ENCODE assay signal across 1 cellular context in genomic region chr2:210963386-210963785, GRCh38.
TF ChIP-seq lines count a peak whose summit lies in the region.

No MANE protein-coding gene starts in this region.

TF ChIP-seq in HepG2, 621 proteins besides CTCF, POLR2A, EP300 and RAD21 (continued from another document and continues in another):
- no peak for TF ChIP-seq CEBPZ (IDR thresholded peaks at IDR 0.05; ENCODE audit: low read length)
- TF ChIP-seq KMT2B (CRISPR knock-in tag; IDR thresholded peaks at IDR 0.05): no peak
- TF ChIP-seq THAP7 (CRISPR knock-in tag; IDR thresholded peaks at IDR 0.05): no peak
- TF ChIP-seq ZNF326 (CRISPR knock-in tag; IDR thresholded peaks at IDR 0.05; ENCODE audit: borderline replicate concordance): no peak
- no peak for TF ChIP-seq AHR (CRISPR knock-in tag; IDR thresholded peaks at IDR 0.05)
- no peak for TF ChIP-seq THAP8 (CRISPR knock-in tag; IDR thresholded peaks at IDR 0.05; ENCODE audit: borderline replicate concordance)
- TF ChIP-seq ARNT2 (CRISPR knock-in tag; IDR thresholded peaks at IDR 0.05; ENCODE audit: low read depth): no peak
- no peak for TF ChIP-seq ZNF883 (CRISPR knock-in tag; IDR thresholded peaks at IDR 0.05; ENCODE audit: not compliant biosample characterization)
- peak; percentile 95 for TF ChIP-seq CBFB (CRISPR knock-in tag; IDR thresholded peaks at IDR 0.05)
- no peak for TF ChIP-seq PRPF4 (IDR thresholded peaks at IDR 0.05; ENCODE audit: low read depth, low read length, poor library complexity, severe bottlenecking)
- TF ChIP-seq EZH2 (conservative IDR thresholded peaks at IDR 0.05; ENCODE audit: low read depth, low read length): no peak
- no peak for TF ChIP-seq REST (IDR thresholded peaks at IDR 0.05; ENCODE audit: borderline replicate concordance in 1 of 2, low read depth in 1 of 2, low read length in 2 of 2)
- TF ChIP-seq ZNF318 (CRISPR knock-in tag; IDR thresholded peaks at IDR 0.05): no peak
- TF ChIP-seq CHCHD3 (CRISPR knock-in tag; IDR thresholded peaks at IDR 0.05): no peak
- TF ChIP-seq ZSCAN31 (CRISPR knock-in tag; IDR thresholded peaks at IDR 0.05; ENCODE audit: low read depth): no peak
- no peak for TF ChIP-seq ATM (IDR thresholded peaks at IDR 0.05; ENCODE audit: borderline replicate concordance)
- TF ChIP-seq PHB2 (IDR thresholded peaks at IDR 0.05; ENCODE audit: partially characterized antibody): no peak
- TF ChIP-seq DRAP1 (CRISPR knock-in tag; IDR thresholded peaks at IDR 0.05): 0 out of 2 replicates have a peak, but pooled peaks have one; percentile 8
- TF ChIP-seq ASH2L (IDR thresholded peaks at IDR 0.05; ENCODE audit: insufficient read length, low read depth, low read length): peak; percentile 22
- no peak for TF ChIP-seq ZNF615 (CRISPR knock-in tag; IDR thresholded peaks at IDR 0.05; ENCODE audit: borderline replicate concordance)
- 0 out of 2 replicates have a peak, but pooled peaks have one; percentile 21 for TF ChIP-seq ELF3 (CRISPR knock-in tag; IDR thresholded peaks at IDR 0.05)
- TF ChIP-seq ZMYM3 (CRISPR knock-in tag; IDR thresholded peaks at IDR 0.05): no peak
- no peak for TF ChIP-seq FOSL1 (CRISPR knock-in tag; IDR thresholded peaks at IDR 0.05; ENCODE audit: borderline replicate concordance)
- no peak for TF ChIP-seq KDM5A (IDR thresholded peaks at IDR 0.05; ENCODE audit: borderline replicate concordance, low read length)
- no peak for TF ChIP-seq SAFB2 (CRISPR knock-in tag; IDR thresholded peaks at IDR 0.05; ENCODE audit: borderline replicate concordance, low read depth)
- TF ChIP-seq SOX5 (CRISPR knock-in tag; IDR thresholded peaks at IDR 0.05; ENCODE audit: borderline replicate concordance): peak; percentile 75; the same call in 1 of the 2 replicates
- TF ChIP-seq THAP11 (CRISPR knock-in tag; IDR thresholded peaks at IDR 0.05): no peak
- TF ChIP-seq ZNF629 (CRISPR knock-in tag; conservative IDR thresholded peaks at IDR 0.05): no peak
- TF ChIP-seq CREM (IDR thresholded peaks at IDR 0.05): peak; percentile 88
- no peak for TF ChIP-seq CREM (CRISPR knock-in tag; IDR thresholded peaks at IDR 0.05)
- TF ChIP-seq ZNF274 (CRISPR knock-in tag; IDR thresholded peaks at IDR 0.05): no peak
- TF ChIP-seq ZNF3 (CRISPR knock-in tag; IDR thresholded peaks at IDR 0.05): no peak
- TF ChIP-seq ZNF652 (CRISPR knock-in tag; IDR thresholded peaks at IDR 0.05; ENCODE audit: borderline replicate concordance, low read depth): no peak
- no peak for TF ChIP-seq DNMT3B (CRISPR knock-in tag; conservative IDR thresholded peaks at IDR 0.05)
- TF ChIP-seq PLRG1 (conservative IDR thresholded peaks at IDR 0.05): no peak
- peak; percentile 69; the same call in 1 of the 2 replicates for TF ChIP-seq NCOR1 (IDR thresholded peaks at IDR 0.05; ENCODE audit: borderline replicate concordance, low read length)
- peak; percentile 78; the same call in 1 of the 2 replicates for TF ChIP-seq FOXJ3 (CRISPR knock-in tag; IDR thresholded peaks at IDR 0.05; ENCODE audit: borderline replicate concordance)
- TF ChIP-seq ZBTB21 (CRISPR knock-in tag; IDR thresholded peaks at IDR 0.05): no peak
- no peak for TF ChIP-seq ZNF275 (CRISPR knock-in tag; IDR thresholded peaks at IDR 0.05; ENCODE audit: borderline replicate concordance)
- no peak for TF ChIP-seq ZNF207 (IDR thresholded peaks at IDR 0.05; ENCODE audit: borderline replicate concordance)
- no peak for TF ChIP-seq ZNF460 (CRISPR knock-in tag; IDR thresholded peaks at IDR 0.05; ENCODE audit: borderline replicate concordance)
- TF ChIP-seq ATF5 (CRISPR knock-in tag; IDR thresholded peaks at IDR 0.05; ENCODE audit: low read depth): no peak
- no peak for TF ChIP-seq FOXM1 (CRISPR knock-in tag; IDR thresholded peaks at IDR 0.05)
- no peak for TF ChIP-seq SMAD1 (CRISPR knock-in tag; IDR thresholded peaks at IDR 0.05; ENCODE audit: borderline replicate concordance, low read depth)
- TF ChIP-seq ZNF850 (CRISPR knock-in tag; conservative IDR thresholded peaks at IDR 0.05): no peak
- no peak for TF ChIP-seq ZNF30 (CRISPR knock-in tag; IDR thresholded peaks at IDR 0.05)
- TF ChIP-seq NFYB (CRISPR knock-in tag; IDR thresholded peaks at IDR 0.05): no peak
